ENCODE assay signal across 1 cellular context in the genomic region with DNA sequence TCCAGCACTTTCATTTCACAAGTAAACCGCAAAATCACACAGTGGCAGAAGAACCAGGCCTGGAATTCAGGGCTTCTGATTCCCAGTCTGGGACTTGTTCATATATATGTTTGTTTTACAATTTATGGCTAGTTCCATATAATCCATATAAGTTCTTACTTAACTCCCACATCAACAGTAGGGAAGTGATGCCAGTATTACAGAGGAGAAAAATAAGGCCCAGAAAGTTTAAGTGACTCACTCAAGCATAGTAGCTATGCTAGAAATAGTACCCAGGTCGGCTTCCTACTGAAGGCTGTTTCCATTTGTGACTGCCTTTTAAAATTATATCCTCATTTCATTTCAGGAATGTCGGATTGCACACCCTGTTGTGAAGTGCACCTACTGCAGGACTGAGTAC.
TF ChIP-seq lines count a peak whose summit lies in the region.

No MANE protein-coding gene starts in this region.

TF ChIP-seq in IMR-90, 13 proteins besides CTCF, POLR2A, EP300 and RAD21:
- TF ChIP-seq BHLHE40 (IDR thresholded peaks at IDR 0.05; ENCODE audit: low read depth, low read length) = no peak
- 0 out of 2 replicates have a peak, but pooled peaks have one; percentile 17 for TF ChIP-seq FOS (IDR thresholded peaks at IDR 0.05; ENCODE audit: low read depth, low read length)
- TF ChIP-seq, protein P1, sequence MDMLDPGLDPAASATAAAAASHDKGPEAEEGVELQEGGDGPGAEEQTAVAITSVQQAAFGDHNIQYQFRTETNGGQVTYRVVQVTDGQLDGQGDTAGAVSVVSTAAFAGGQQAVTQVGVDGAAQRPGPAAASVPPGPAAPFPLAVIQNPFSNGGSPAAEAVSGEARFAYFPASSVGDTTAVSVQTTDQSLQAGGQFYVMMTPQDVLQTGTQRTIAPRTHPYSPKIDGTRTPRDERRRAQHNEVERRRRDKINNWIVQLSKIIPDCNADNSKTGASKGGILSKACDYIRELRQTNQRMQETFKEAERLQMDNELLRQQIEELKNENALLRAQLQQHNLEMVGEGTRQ (IDR thresholded peaks at IDR 0.05; ENCODE audit: low read depth, low read length) = no peak
- no peak for TF ChIP-seq MAZ (IDR thresholded peaks at IDR 0.05; ENCODE audit: borderline replicate concordance, low read depth, low read length)
